1 cellular context compared by ENCODE assay signal in the genomic region with DNA sequence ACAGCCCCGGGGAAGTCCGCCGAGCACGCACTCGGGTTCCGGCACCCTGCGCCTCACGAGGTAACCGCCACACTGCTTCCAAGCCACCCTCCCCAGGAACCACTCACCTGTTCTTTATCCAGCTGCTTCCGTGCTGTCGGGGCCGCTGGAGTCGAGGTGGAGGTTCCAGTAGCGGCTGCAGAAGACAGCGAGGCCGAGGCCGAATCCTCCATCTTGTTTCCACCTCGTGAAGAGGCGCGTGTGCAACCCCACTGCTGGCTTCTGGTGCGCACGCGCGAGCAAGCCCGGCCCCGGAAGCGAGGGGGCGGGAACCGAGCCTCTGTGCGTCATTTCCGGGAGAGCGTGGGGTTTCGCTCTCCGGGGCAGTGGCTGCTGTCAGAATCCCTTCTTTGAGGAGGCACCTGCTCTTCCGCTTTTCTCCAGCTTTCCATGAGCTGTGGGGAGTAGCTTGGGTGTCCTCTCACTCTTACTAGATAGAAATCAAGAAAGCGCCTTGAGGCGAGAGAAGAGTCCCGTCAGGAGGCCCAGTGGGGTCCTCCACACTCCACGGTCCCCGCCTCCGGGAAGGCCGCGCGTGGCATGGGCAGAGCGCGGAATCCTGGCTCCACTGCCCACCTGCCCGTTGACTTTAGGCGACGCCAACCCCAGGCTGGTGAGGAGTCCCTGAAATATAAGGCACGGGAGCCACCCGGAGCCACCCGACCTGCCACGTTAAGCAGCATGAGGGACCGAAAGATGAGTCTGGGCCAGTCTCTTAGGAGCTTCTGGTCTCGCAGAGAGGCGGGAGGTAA.
A peak's percentile ranks its signal among the peaks of the same experiment; 100 is the strongest.
TF ChIP-seq lines count a peak whose summit lies in the region.

RSL1D1 (minus strand) TSS at position 242 of the 791 bp plus-strand sequence; CDS start at position 212, 30 bp downstream.

TF ChIP-seq in HEK293, 187 proteins besides CTCF, POLR2A, EP300 and RAD21 (continued from another document and continues in another):
- no peak for TF ChIP-seq ZNF449 (tag by site-specific recombination; IDR thresholded peaks at IDR 0.05)
- TF ChIP-seq ZSCAN23 (tag by site-specific recombination; IDR thresholded peaks at IDR 0.05): no peak
- peak; percentile 59; the same call in 1 of the 2 replicates for TF ChIP-seq HIC1 (tag by site-specific recombination; IDR thresholded peaks at IDR 0.05)
- peak; percentile 48; the same call in 1 of the 2 replicates for TF ChIP-seq ZEB2 (tag by site-specific recombination; IDR thresholded peaks at IDR 0.05)
- 0 out of 2 replicates have a peak, but pooled peaks have one; percentile 9 for TF ChIP-seq ZSCAN30 (tag by site-specific recombination; IDR thresholded peaks at IDR 0.05)
- TF ChIP-seq ZNF174 (tag by site-specific recombination; IDR thresholded peaks at IDR 0.05): no peak
- TF ChIP-seq ZNF350 (tag by site-specific recombination; IDR thresholded peaks at IDR 0.05): no peak
- 0 out of 2 replicates have a peak, but pooled peaks have one; percentile 53 for TF ChIP-seq MEIS1 (CRISPR knock-in tag; IDR thresholded peaks at IDR 0.05; ENCODE audit: borderline replicate concordance)
- TF ChIP-seq, protein P1, sequence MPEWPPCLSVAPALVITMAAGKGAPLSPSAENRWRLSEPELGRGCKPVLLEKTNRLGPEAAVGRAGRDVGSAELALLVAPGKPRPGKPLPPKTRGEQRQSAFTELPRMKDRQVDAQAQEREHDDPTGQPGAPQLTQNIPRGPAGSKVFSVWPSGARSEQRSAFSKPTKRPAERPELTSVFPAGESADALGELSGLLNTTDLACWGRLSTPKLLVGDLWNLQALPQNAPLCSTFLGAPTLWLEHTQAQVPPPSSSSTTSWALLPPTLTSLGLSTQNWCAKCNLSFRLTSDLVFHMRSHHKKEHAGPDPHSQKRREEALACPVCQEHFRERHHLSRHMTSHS (tag by site-specific recombination; IDR thresholded peaks at IDR 0.05): no peak
- no peak for TF ChIP-seq ZNF658 (tag by site-specific recombination; IDR thresholded peaks at IDR 0.05)
- TF ChIP-seq PATZ1 (tag by site-specific recombination; IDR thresholded peaks at IDR 0.05): no peak; the same call in 1 of the 2 replicates
- no peak for TF ChIP-seq SCRT2 (tag by site-specific recombination; IDR thresholded peaks at IDR 0.05)
- peak; percentile 84 for TF ChIP-seq PRDM1 (tag by site-specific recombination; IDR thresholded peaks at IDR 0.05)
- TF ChIP-seq ZNF555 (tag by site-specific recombination; conservative IDR thresholded peaks at IDR 0.05): no peak
- TF ChIP-seq ZNF610 (tag by site-specific recombination; IDR thresholded peaks at IDR 0.05; ENCODE audit: borderline replicate concordance): no peak
- TF ChIP-seq ZNF426 (tag by site-specific recombination; IDR thresholded peaks at IDR 0.05): no peak
- TF ChIP-seq ZNF626 (tag by site-specific recombination; IDR thresholded peaks at IDR 0.05): no peak
- TF ChIP-seq ZNF221 (tag by site-specific recombination; IDR thresholded peaks at IDR 0.05; ENCODE audit: borderline replicate concordance): no peak
- TF ChIP-seq ZBTB20 (tag by site-specific recombination; IDR thresholded peaks at IDR 0.05): peak; percentile 14; the same call in 1 of the 2 replicates
- no peak for TF ChIP-seq ZIC2 (tag by site-specific recombination; IDR thresholded peaks at IDR 0.05)
- TF ChIP-seq PRDM4 (tag by site-specific recombination; IDR thresholded peaks at IDR 0.05): no peak; the same call in 1 of the 2 replicates
- no peak for TF ChIP-seq ZNF223 (tag by site-specific recombination; IDR thresholded peaks at IDR 0.05)
- TF ChIP-seq, protein P2, sequence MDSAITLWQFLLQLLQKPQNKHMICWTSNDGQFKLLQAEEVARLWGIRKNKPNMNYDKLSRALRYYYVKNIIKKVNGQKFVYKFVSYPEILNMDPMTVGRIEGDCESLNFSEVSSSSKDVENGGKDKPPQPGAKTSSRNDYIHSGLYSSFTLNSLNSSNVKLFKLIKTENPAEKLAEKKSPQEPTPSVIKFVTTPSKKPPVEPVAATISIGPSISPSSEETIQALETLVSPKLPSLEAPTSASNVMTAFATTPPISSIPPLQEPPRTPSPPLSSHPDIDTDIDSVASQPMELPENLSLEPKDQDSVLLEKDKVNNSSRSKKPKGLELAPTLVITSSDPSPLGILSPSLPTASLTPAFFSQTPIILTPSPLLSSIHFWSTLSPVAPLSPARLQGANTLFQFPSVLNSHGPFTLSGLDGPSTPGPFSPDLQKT (IDR thresholded peaks at IDR 0.05; ENCODE audit: borderline replicate concordance, low read depth, low read length): no peak
- TF ChIP-seq KLF16 (tag by site-specific recombination; IDR thresholded peaks at IDR 0.05): peak; percentile 16; the same call in 1 of the 2 replicates
- no peak for TF ChIP-seq ZNF654 (tag by site-specific recombination; IDR thresholded peaks at IDR 0.05; ENCODE audit: low read depth)
- TF ChIP-seq ZBTB44 (tag by site-specific recombination; IDR thresholded peaks at IDR 0.05): no peak
- TF ChIP-seq ZNF768 (tag by site-specific recombination; IDR thresholded peaks at IDR 0.05): no peak
- no peak for TF ChIP-seq GLIS1 (tag by site-specific recombination; IDR thresholded peaks at IDR 0.05)
- no peak for TF ChIP-seq ZNF354C (tag by site-specific recombination; IDR thresholded peaks at IDR 0.05; ENCODE audit: borderline replicate concordance, low read depth)
- TF ChIP-seq ZNF416 (tag by site-specific recombination; IDR thresholded peaks at IDR 0.05): no peak
- TF ChIP-seq, protein P3, sequence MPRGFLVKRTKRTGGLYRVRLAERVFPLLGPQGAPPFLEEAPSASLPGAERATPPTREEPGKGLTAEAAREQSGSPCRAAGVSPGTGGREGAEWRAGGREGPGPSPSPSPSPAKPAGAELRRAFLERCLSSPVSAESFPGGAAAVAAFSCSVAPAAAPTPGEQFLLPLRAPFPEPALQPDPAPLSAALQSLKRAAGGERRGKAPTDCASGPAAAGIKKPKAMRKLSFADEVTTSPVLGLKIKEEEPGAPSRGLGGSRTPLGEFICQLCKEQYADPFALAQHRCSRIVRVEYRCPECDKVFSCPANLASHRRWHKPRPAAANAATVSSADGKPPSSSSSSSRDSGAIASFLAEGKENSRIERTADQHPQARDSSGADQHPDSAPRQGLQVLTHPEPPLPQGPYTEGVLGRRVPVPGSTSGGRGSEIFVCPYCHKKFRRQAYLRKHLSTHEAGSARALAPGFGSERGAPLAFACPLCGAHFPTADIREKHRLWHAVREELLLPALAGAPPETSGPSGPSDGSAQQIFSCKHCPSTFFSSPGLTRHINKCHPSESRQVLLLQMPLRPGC (tag by site-specific recombination; IDR thresholded peaks at IDR 0.05): no peak
- peak; percentile 45; the same call in 1 of the 2 replicates for TF ChIP-seq KLF10 (tag by site-specific recombination; IDR thresholded peaks at IDR 0.05)
- TF ChIP-seq ZNF202 (tag by site-specific recombination; IDR thresholded peaks at IDR 0.05; ENCODE audit: borderline replicate concordance): no peak
- no peak for TF ChIP-seq ZNF510 (tag by site-specific recombination; IDR thresholded peaks at IDR 0.05; ENCODE audit: insufficient replicate concordance)
- TF ChIP-seq OSR2 (tag by site-specific recombination; IDR thresholded peaks at IDR 0.05): no peak
- no peak for TF ChIP-seq ZNF544 (tag by site-specific recombination; IDR thresholded peaks at IDR 0.05)
- no peak for TF ChIP-seq ZNF112 (tag by site-specific recombination; IDR thresholded peaks at IDR 0.05)
- TF ChIP-seq, protein P4, sequence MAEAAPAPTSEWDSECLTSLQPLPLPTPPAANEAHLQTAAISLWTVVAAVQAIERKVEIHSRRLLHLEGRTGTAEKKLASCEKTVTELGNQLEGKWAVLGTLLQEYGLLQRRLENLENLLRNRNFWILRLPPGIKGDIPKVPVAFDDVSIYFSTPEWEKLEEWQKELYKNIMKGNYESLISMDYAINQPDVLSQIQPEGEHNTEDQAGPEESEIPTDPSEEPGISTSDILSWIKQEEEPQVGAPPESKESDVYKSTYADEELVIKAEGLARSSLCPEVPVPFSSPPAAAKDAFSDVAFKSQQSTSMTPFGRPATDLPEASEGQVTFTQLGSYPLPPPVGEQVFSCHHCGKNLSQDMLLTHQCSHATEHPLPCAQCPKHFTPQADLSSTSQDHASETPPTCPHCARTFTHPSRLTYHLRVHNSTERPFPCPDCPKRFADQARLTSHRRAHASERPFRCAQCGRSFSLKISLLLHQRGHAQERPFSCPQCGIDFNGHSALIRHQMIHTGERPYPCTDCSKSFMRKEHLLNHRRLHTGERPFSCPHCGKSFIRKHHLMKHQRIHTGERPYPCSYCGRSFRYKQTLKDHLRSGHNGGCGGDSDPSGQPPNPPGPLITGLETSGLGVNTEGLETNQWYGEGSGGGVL (tag by site-specific recombination; IDR thresholded peaks at IDR 0.05): no peak
- peak; percentile 91 for TF ChIP-seq ZNF394 (tag by site-specific recombination; IDR thresholded peaks at IDR 0.05; ENCODE audit: borderline replicate concordance)
- TF ChIP-seq ZNF629 (tag by site-specific recombination; IDR thresholded peaks at IDR 0.05): peak; percentile 57
- TF ChIP-seq ZNF558 (tag by site-specific recombination; IDR thresholded peaks at IDR 0.05): no peak
- TF ChIP-seq ZNF473 (tag by site-specific recombination; IDR thresholded peaks at IDR 0.05): no peak
- no peak; the same call in 1 of the 2 replicates for TF ChIP-seq ZNF600 (tag by site-specific recombination; IDR thresholded peaks at IDR 0.05)
